Comparison of ENCODE assay signal across 13 cellular contexts in the genomic region with DNA sequence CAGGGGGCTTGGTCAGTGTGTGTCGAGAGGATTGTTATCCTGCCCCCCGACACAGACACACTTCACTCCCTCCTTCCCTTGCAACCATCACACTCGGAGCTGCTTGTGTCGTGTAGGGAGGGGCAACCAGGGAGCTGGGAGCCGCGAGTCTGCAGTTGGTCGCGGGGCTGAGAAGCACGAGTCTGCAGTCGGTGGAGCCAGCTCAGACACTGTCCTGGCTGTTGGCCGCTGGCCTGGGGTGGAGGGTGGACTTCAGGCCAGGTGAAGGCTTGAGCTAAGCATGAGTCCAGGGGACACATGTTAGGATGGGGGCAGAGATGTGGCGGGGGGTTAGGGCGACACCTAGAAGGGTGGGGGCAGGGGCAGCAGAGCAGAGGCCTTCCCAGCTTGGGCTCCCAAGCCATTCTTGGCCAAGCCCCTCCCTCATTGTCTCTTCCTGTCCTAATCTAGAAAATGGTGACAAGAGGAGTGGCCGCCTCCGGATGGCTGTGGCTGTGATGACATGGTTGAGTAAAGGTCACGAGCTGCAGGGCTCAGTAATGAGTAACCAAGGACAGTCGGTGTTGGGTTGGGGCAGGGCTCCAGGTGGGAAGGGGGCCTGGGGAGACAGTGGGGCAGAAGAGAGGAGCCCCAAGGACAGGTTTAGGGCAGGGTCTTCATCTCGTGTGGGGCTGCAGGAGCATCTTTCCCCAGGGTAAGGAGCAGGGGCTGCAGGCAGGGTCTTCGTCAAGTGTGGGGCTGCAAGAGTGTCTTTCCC.
DNase-seq lines count a peak whose midpoint lies in the region; ATAC-seq and TF ChIP-seq lines count a peak whose summit lies in the region.
"Had no signal": no experiment of that assay in that cellular context is flagged by ENCODE, and none has a peak within 500 bp of the region (broad histone marks: within the 10 kb centered on the region; RNA-seq: fewer than 3 reads in every experiment).

No MANE protein-coding gene starts in this region.

- peaks cover 9% of the 10 kb centered on the region; the same call in 1 of the 2 replicates for H3K4me1 ChIP-seq in HUES48 (ENCODE audit: control insufficient read depth, insufficient read depth, low read length)
- peaks cover 21% of the 10 kb centered on the region for H3K4me1 ChIP-seq in effector memory CD4-positive, alpha-beta T cell (ENCODE audit: control insufficient read depth, insufficient read depth, low read length, poor library complexity, severe bottlenecking)

- peaks cover 41 to 44% of the 10 kb centered on the region in 2 donors for H3K4me1 Mint-ChIP-seq in effector memory CD8-positive, alpha-beta T cell (ENCODE audit: low read depth in 2 of 2)
- peaks cover 19% of the 10 kb centered on the region for H3K4me1 Mint-ChIP-seq in nephron progenitor cell

- no peak overlapping the region for H3K9ac ChIP-seq in HUES48 (ENCODE audit: low read depth, low read length)

- no peak overlapping the region for H3K4me3 ChIP-seq in HUES48 (ENCODE audit: low read depth, low read length)
- no peak overlapping the region for H3K4me3 ChIP-seq in effector memory CD4-positive, alpha-beta T cell (ENCODE audit: insufficient read depth, low read depth, low read length, poor library complexity, severe bottlenecking)
- H3K4me3 ChIP-seq: psoas muscle, testis had no signal

- no peaks in the 10 kb centered on the region for H3K27me3 Mint-ChIP-seq in effector memory CD8-positive, alpha-beta T cell
- H3K27me3 Mint-ChIP-seq in nephron progenitor cell (ENCODE audit: low read depth, poor library complexity): no peaks in the 10 kb centered on the region
- H3K27me3 Mint-ChIP-seq: CD4-positive, alpha-beta memory T cell; memory B cell had no signal

- no peak overlapping the region for H3K4me3 Mint-ChIP-seq in effector memory CD8-positive, alpha-beta T cell
- H3K4me3 Mint-ChIP-seq in nephron progenitor cell: no peak overlapping the region
- H3K4me3 Mint-ChIP-seq: CD4-positive, alpha-beta memory T cell; memory B cell had no signal

- CTCF ChIA-PET in GM10248 (lab: Yijun Ruan, JAX): interaction anchor here (0.7 to 5.5 kb wide), 8 partner anchors 8 to 46 kb away, joined by 3 to 31 read pairs (median 4); partner anchors contain the start of gene PPP5C

- peak overlapping the region; percentile 24 for H3K27ac ChIP-seq in HUES48 (ENCODE audit: low read depth, low read length)
- H3K27ac ChIP-seq in effector memory CD4-positive, alpha-beta T cell (ENCODE audit: insufficient read depth, low read length, poor library complexity, severe bottlenecking): no peak overlapping the region
- H3K27ac ChIP-seq: psoas muscle, testis had no signal

- no peak for TF ChIP-seq CTCF in GM10248 (IDR thresholded peaks at IDR 0.05; ENCODE audit: control extremely low read depth, extremely low read depth, low read depth, missing control alignments)
- no peak for TF ChIP-seq CTCF in nephron progenitor cell (IDR thresholded peaks at IDR 0.05)

- peaks cover 11% of the 10 kb centered on the region for H3K36me3 Mint-ChIP-seq in effector memory CD8-positive, alpha-beta T cell (ENCODE audit: insufficient read depth)
- peaks cover 23% of the 10 kb centered on the region for H3K36me3 Mint-ChIP-seq in nephron progenitor cell (ENCODE audit: low read depth)

- no peak for ATAC-seq in effector memory CD8-positive, alpha-beta T cell (replicated peaks)
- no peak for ATAC-seq in HG03196 (IDR thresholded peaks at IDR 0.05; ENCODE audit: unreplicated experiment)
- ATAC-seq: psoas muscle had no signal

- POLR2A ChIA-PET in GM10248 (lab: Yijun Ruan, JAX): no interaction called here

- no peaks in the 10 kb centered on the region for H3K27me3 ChIP-seq in HUES48 (ENCODE audit: control insufficient read depth, insufficient read depth, low read length)
- no peaks in the 10 kb centered on the region for H3K27me3 ChIP-seq in effector memory CD4-positive, alpha-beta T cell (replicated peaks; ENCODE audit: control insufficient read depth, insufficient read depth, low read length, poor library complexity, severe bottlenecking)
- H3K27me3 ChIP-seq: testis had no signal

- H3K9me3 ChIP-seq in HUES48 (ENCODE audit: control insufficient read depth, insufficient read depth, low read length): no peaks in the 10 kb centered on the region
- no peaks in the 10 kb centered on the region for H3K9me3 ChIP-seq in effector memory CD4-positive, alpha-beta T cell (ENCODE audit: control insufficient read depth, low read length)
- H3K9me3 ChIP-seq: psoas muscle, testis had no signal

- H3K9me3 Mint-ChIP-seq in effector memory CD8-positive, alpha-beta T cell: no peaks in the 10 kb centered on the region
- H3K9me3 Mint-ChIP-seq in nephron progenitor cell: no peaks in the 10 kb centered on the region
- H3K9me3 Mint-ChIP-seq: CD4-positive, alpha-beta memory T cell; memory B cell had no signal

- H3K27ac Mint-ChIP-seq in effector memory CD8-positive, alpha-beta T cell: peak overlapping the region; percentile 92 to 93
- peak overlapping the region; percentile 66 for H3K27ac Mint-ChIP-seq in nephron progenitor cell
- H3K27ac Mint-ChIP-seq: memory B cell had no signal

- H3K36me3 ChIP-seq in HUES48 (ENCODE audit: control insufficient read depth, insufficient read depth, low read length): peaks cover 82% of the 10 kb centered on the region
- peaks cover 28% of the 10 kb centered on the region for H3K36me3 ChIP-seq in effector memory CD4-positive, alpha-beta T cell (ENCODE audit: control insufficient read depth, insufficient read depth, low read length)

- DNase-seq in GM10248 (ENCODE audit: extremely low spot score) (peak; percentile 49), nephron progenitor cell (no peak), GF-D8 (lab: John Stamatoyannopoulos, UW) (no peak)
- no peak for DNase-seq in effector memory CD8-positive, alpha-beta T cell
- DNase-seq in effector memory CD4-positive, alpha-beta T cell: no peak
- no peak for DNase-seq in central memory CD4-positive, alpha-beta T cell
- DNase-seq: CD4-positive, alpha-beta memory T cell; psoas muscle; RPMI8226; testis had no signal
